8 cellular contexts compared by ENCODE assay signal in genomic region chr6:86856937-86857563, GRCh38.
A peak's percentile ranks its signal among the peaks of the same experiment; 100 is the strongest.
DNase-seq lines count a peak whose midpoint lies in the region; ATAC-seq and TF ChIP-seq lines count a peak whose summit lies in the region.

No MANE protein-coding gene starts in this region.

- WGBS in thyroid gland, 2 donors: 24 to 28% methylated on average over 3 of the region's 3 CpGs

- H3K4me3 Mint-ChIP-seq in activated CD4-positive, alpha-beta memory T cell treated with anti-CD3 and anti-CD28 coated beads for 36 hours: no peak overlapping the region

- ATAC-seq in GM21526 (IDR thresholded peaks at IDR 0.05; ENCODE audit: low FRiP score, unreplicated experiment): peak; percentile 69

- H3K36me3 Mint-ChIP-seq in activated CD4-positive, alpha-beta memory T cell treated with anti-CD3 and anti-CD28 coated beads for 36 hours: no peaks in the 10 kb centered on the region

- H3K27ac ChIP-seq in thyroid gland: peak overlapping the region in 1 of 3 donors; percentile 56
- no peak overlapping the region for H3K27ac ChIP-seq in effector memory CD4-positive, alpha-beta T cell (ENCODE audit: insufficient read depth, low read length, poor library complexity, severe bottlenecking)

- no peaks in the 10 kb centered on the region for H3K9me3 Mint-ChIP-seq in activated CD4-positive, alpha-beta memory T cell treated with anti-CD3 and anti-CD28 coated beads for 36 hours

- no peak for TF ChIP-seq POLR2A in thyroid gland (IDR thresholded peaks at IDR 0.05)

- H3K27ac Mint-ChIP-seq in activated CD4-positive, alpha-beta memory T cell treated with anti-CD3 and anti-CD28 coated beads for 36 hours: no peak overlapping the region

- intact Hi-C loops in activated CD4-positive, alpha-beta memory T cell treated with anti-CD3 and anti-CD28 coated beads for 36 hours (cut with micrococcal nuclease): loop anchor here (2.0 kb wide), 1 partner anchor 934 kb away; no protein-coding TSS in a partner anchor
- intact Hi-C loops in thyroid gland (cut with DNase I): loop anchor here (10.0 kb wide), 1 partner anchor 932 kb away; no protein-coding TSS in a partner anchor

- no peaks in the 10 kb centered on the region for H3K36me3 ChIP-seq in thyroid gland
- H3K36me3 ChIP-seq in effector memory CD4-positive, alpha-beta T cell (ENCODE audit: control insufficient read depth, insufficient read depth, low read length): no peaks in the 10 kb centered on the region

- no peaks in the 10 kb centered on the region for H3K4me1 Mint-ChIP-seq in activated CD4-positive, alpha-beta memory T cell treated with anti-CD3 and anti-CD28 coated beads for 36 hours (ENCODE audit: low read depth)

- CTCF ChIA-PET in activated CD4-positive, alpha-beta memory T cell treated with anti-CD3 and anti-CD28 coated beads for 36 hours (lab: Charles Lee): interaction anchor here (0.9 kb wide), 1 partner anchor 12 kb away, joined by 3 read pairs; no protein-coding TSS in a partner anchor

- H3K27me3 Mint-ChIP-seq in activated CD4-positive, alpha-beta memory T cell treated with anti-CD3 and anti-CD28 coated beads for 36 hours: no peaks in the 10 kb centered on the region

- no peaks in the 10 kb centered on the region for H3K27me3 ChIP-seq in thyroid gland
- no peaks in the 10 kb centered on the region for H3K27me3 ChIP-seq in effector memory CD4-positive, alpha-beta T cell (replicated peaks; ENCODE audit: control insufficient read depth, insufficient read depth, low read length, poor library complexity, severe bottlenecking)

- no peaks in the 10 kb centered on the region for H3K9me3 ChIP-seq in thyroid gland
- no peaks in the 10 kb centered on the region for H3K9me3 ChIP-seq in effector memory CD4-positive, alpha-beta T cell (ENCODE audit: control insufficient read depth, low read length)

- no peak overlapping the region for H3K4me3 ChIP-seq in thyroid gland (replicated peaks in 1 of 3)
- no peak overlapping the region for H3K4me3 ChIP-seq in effector memory CD4-positive, alpha-beta T cell (ENCODE audit: insufficient read depth, low read depth, low read length, poor library complexity, severe bottlenecking)

- H3K4me1 ChIP-seq in thyroid gland: peaks cover 0 to 9% of the 10 kb centered on the region in 2 donors
- no peaks in the 10 kb centered on the region for H3K4me1 ChIP-seq in effector memory CD4-positive, alpha-beta T cell (ENCODE audit: control insufficient read depth, insufficient read depth, low read length, poor library complexity, severe bottlenecking)

- TF ChIP-seq CTCF in thyroid gland (IDR thresholded peaks at IDR 0.05): peak; percentile 50 to 87 (median 61)

- POLR2A ChIA-PET in activated CD4-positive, alpha-beta memory T cell treated with anti-CD3 and anti-CD28 coated beads for 36 hours (lab: Charles Lee): no interaction called here

- DNase-seq in SHP77 (lab: John Stamatoyannopoulos, UW) (peak; percentile 1 to 30), SHP77 treated with DMSO at 0.1 percent for 48 hours (lab: John Stamatoyannopoulos, UW) (no peak), NCI-H1105 treated with DMSO at 0.1 percent for 48 hours (lab: John Stamatoyannopoulos, UW) (peak; percentile 48), iris pigment epithelial cell (ENCODE audit: low read depth) (peak; percentile 45), thyroid gland (peak; percentile 62)
- DNase-seq in activated CD4-positive, alpha-beta memory T cell treated with anti-CD3 and anti-CD28 coated beads for 36 hours: peak; percentile 14
- DNase-seq in effector memory CD4-positive, alpha-beta T cell: no peak

Comparison
In these comparisons a context has a peak if more than half of its experiments do, and no peak if none do; other contexts are left out.
1. DNase-seq: peak in SHP77 (2 of 2), NCI-H1105 treated with DMSO at 0.1 percent for 48 hours (single experiment), activated CD4-positive, alpha-beta memory T cell treated with anti-CD3 and anti-CD28 coated beads for 36 hours (single experiment), iris pigment epithelial cell (single experiment) and thyroid gland (2 of 2); none in SHP77 treated with DMSO at 0.1 percent for 48 hours (single experiment) and effector memory CD4-positive, alpha-beta T cell (0 of 3).